8 cellular contexts compared by ENCODE assay signal in the genomic region with DNA sequence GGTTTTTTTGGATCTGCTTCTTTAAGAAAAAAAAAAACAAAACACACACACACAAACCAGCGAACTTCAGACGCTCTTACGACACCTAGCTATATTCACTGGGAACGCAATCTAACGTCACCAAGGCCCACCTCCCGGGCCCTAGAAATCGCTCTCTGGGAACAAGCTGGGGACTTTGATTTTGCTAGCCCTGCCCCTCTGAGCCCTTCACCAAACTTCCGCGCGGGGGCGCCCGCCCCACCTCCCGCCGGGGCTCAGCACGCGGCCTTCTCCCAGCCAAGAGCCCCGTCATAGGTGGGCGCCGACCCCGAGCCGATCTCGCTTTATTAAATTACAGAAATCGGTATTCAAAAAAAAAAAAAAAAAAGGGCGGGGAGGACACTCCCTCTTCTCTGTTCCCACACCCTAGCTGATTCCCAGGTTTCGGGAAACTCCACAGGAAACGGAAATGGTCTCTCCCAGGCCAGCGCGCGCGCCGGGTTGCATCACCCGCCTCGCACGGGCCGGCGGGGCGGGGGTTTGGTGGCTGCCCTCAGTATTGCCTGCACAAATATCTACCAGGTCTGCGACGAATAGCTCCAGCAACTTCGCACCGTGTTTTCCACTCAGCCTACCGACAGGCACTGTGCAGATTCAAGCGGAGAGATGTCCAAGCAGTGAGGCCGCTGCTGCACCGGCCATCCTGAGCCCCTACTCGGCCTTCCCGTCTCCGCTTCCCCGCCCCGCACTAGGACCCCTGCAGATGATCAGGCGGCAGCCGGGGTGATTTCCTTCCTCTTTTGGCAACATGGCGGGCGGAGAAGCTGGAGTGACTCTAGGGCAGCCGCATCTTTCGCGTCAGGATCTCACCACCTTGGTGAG. TPM values are rescaled to one million over a fixed set of nuclear protein-coding genes. Genes with fewer than 3 reads are reported as not detected.
DNase-seq lines count a peak whose midpoint lies in the region; ATAC-seq, FAIRE-seq and TF ChIP-seq lines count a peak whose summit lies in the region.

EIF2S3 (plus strand) TSS at position 775 of the 861 bp plus-strand sequence; CDS start at position 788, 13 bp downstream.

- H2AK5ac ChIP-seq in H1 (ENCODE audit: low read depth, low read length) (peak within 1 kb of the TSS; percentile 65), mesendoderm (ENCODE audit: low read length) (no peak within 1 kb of the TSS)

- H2AFZ ChIP-seq in H1 (ENCODE audit: low read length) = peak within 1 kb of the TSS; percentile 93; the same call in 1 of the 2 replicates

- H3K4me2 ChIP-seq in H1 (ENCODE audit: insufficient read depth in 1 of 2, low read depth in 2 of 2, low read length in 2 of 2) = peak within 1 kb of the TSS in 1 of 2 experiments; percentile 38; a peak in 3 of 4 replicates
- H3K4me2 ChIP-seq in mesendoderm (ENCODE audit: low read length) = peak within 1 kb of the TSS; percentile 45

- peak within 1 kb of the TSS; percentile 99 for H2BK12ac ChIP-seq in H1 (ENCODE audit: low read depth, low read length)

- peak within 1 kb of the TSS; percentile 100 for H3K18ac ChIP-seq in H1 (ENCODE audit: extremely low read depth, low read length)
- peak within 1 kb of the TSS; percentile 72 for H3K18ac ChIP-seq in mesendoderm (ENCODE audit: low read length)

- peaks cover 12% of the 10 kb centered on the region for H3K36me3 Mint-ChIP-seq in Calu3 (ENCODE audit: insufficient read depth, unreplicated experiment)

- H3K9me3 Mint-ChIP-seq in Calu3 (ENCODE audit: low read depth, unreplicated experiment) = no peaks in the 10 kb centered on the region

- TF ChIP-seq RAD21 in H1 (IDR thresholded peaks at IDR 0.05 in 1 of 2, conservative IDR thresholded peaks at IDR 0.05 in 1 of 2; ENCODE audit: low read depth in 2 of 2, low read length in 2 of 2) = peak; percentile 40 to 55; a peak in 3 of 4 replicates

- H3K14ac ChIP-seq in H1 (ENCODE audit: insufficient read length) = no peak within 1 kb of the TSS

- TF ChIP-seq CTCF in Calu3 (IDR thresholded peaks at IDR 0.05; ENCODE audit: unreplicated experiment) (peak; percentile 48), H1 (IDR thresholded peaks at IDR 0.05; ENCODE audit: control extremely low read depth in 1 of 3, insufficient read depth in 1 of 3, low read depth in 1 of 3, low read length in 3 of 3) (peak; percentile 42 to 52 (median 44))

- WGBS in H1 (ENCODE audit: extremely low coverage in 1 of 2, insufficient coverage in 1 of 2, insufficient read length in 1 of 2, insufficient replicate concordance in 2 of 2, low coverage in 1 of 2, low lambda C conversion rate in 2 of 2, missing lambda C conversion rate in 1 of 2), 2 experiments = 3% methylated on average over 25 of the region's 57 CpGs; no CpG with 5 or more reads in 1 of the 2 experiments
- WGBS in mesendoderm (ENCODE audit: extremely low coverage, insufficient coverage, low lambda C conversion rate) = no CpG with 5 or more reads among the region's 57 CpGs

- POLR2A ChIA-PET in H1 (lab: Charles Lee; ENCODE audit: partially characterized antibody) = interaction anchor here (0.6 to 9.2 kb wide), 23 partner anchors 15 to 411 kb away, joined by 3 to 160 read pairs (median 3); partner anchors contain the start of genes ACOT9, APOO, CXorf58 and KLHL15

- H4K91ac ChIP-seq in H1 (replicated peaks; ENCODE audit: insufficient read length, low read length) = peak within 1 kb of the TSS; percentile 97

- TSS peak; percentile 87 for BruUV-seq in Calu3 (replicated peaks; lab: Mats Ljungman, UMichigan)

- CTCF ChIA-PET in Calu3 (lab: Charles Lee) (interaction anchor here (0.6 to 2.3 kb wide), 9 partner anchors 29 to 713 kb away, joined by 3 to 22 read pairs (median 7); partner anchors contain the start of genes ACOT9, APOO and CXorf58), H1 (lab: Charles Lee; ENCODE audit: partially characterized antibody) (interaction anchor here (0.7 to 3.6 kb wide), 22 partner anchors 11 to 303 kb away, joined by 3 to 23 read pairs (median 5); partner anchors contain the start of genes APOO, CXorf58 and KLHL15)

- H3K23me2 ChIP-seq in H1 (ENCODE audit: low read depth, low read length) = 0 out of 2 replicates have a peak, but pooled peaks cover 3% of the 10 kb centered on the region

- H3K27me3 ChIP-seq in NT2/D1 (ENCODE audit: insufficient read depth, insufficient read length) (no peaks in the 10 kb centered on the region), H1 (replicated peaks in 1 of 4; ENCODE audit: control insufficient read depth in 3 of 4, extremely low read depth in 1 of 4, insufficient read depth in 3 of 4, low read length in 3 of 4) (no peaks in the 10 kb centered on the region), mesendoderm (ENCODE audit: insufficient read depth, low read length, poor library complexity) (no peaks in the 10 kb centered on the region)

- no peak within 1 kb of the TSS for H3K4me3 Mint-ChIP-seq in Calu3 (ENCODE audit: low read depth, unreplicated experiment)

- no peak within 1 kb of the TSS for H3K27ac Mint-ChIP-seq in Calu3 (ENCODE audit: unreplicated experiment)

- H3K36me3 ChIP-seq in NT2/D1 (ENCODE audit: insufficient read depth, insufficient read length, low read length) = peaks cover 24% of the 10 kb centered on the region
- peaks cover 6 to 25% (median 16%) of the 10 kb centered on the region in 4 experiments; a peak in 7 of 8 replicates for H3K36me3 ChIP-seq in H1 (ENCODE audit: control insufficient read depth in 2 of 4, insufficient read depth in 4 of 4, low read length in 3 of 4)
- no peaks in the 10 kb centered on the region for H3K36me3 ChIP-seq in mesendoderm (ENCODE audit: control insufficient read depth, insufficient read depth, low read length)

- no peaks in the 10 kb centered on the region for H3K79me1 ChIP-seq in H1 (ENCODE audit: low read depth, low read length)
- H3K79me1 ChIP-seq in mesendoderm (ENCODE audit: low read length) = no peaks in the 10 kb centered on the region

- H3K56ac ChIP-seq in H1 (replicated peaks; ENCODE audit: insufficient read length, low read depth, low read length) (peak within 1 kb of the TSS; percentile 98), mesendoderm (ENCODE audit: low read length) (peak within 1 kb of the TSS; percentile 98)

- ATAC-seq in GM21390 (IDR thresholded peaks at IDR 0.05; ENCODE audit: unreplicated experiment) = peak; percentile 81

- peak; percentile 89 for DNase-seq in Calu3
- DNase-seq in HUDEP-2 (lab: John Stamatoyannopoulos, UW; ENCODE audit: unreplicated experiment in 76 of 76) = peak; percentile 3 to 89 (median 76)
- DNase-seq in NT2/D1 (ENCODE audit: low read depth, low spot score) = peak; percentile 91
- peak; percentile 48 to 85 (median 79) for DNase-seq in activated CD8-positive, alpha-beta memory T cell treated with anti-CD3 and anti-CD28 coated beads for 48 hours (ENCODE audit: low read depth in 2 of 3, low spot score in 2 of 3)
- peak; percentile 61 to 84 for DNase-seq in H1 (ENCODE audit: low read depth in 1 of 2, low spot score in 2 of 2)
- peak; percentile 97 for DNase-seq in mesendoderm
- peak; percentile 51 for DNase-seq in stimulated activated CD8-positive, alpha-beta memory T cell treated with anti-CD3 and anti-CD28 coated beads, Interleukin-15, amount 100 ng/mL, for 1 hour (ENCODE audit: low read depth)

- peaks cover 0 to 12% of the 10 kb centered on the region in 2 experiments; a peak in 2 of 4 replicates for H3K79me2 ChIP-seq in H1 (ENCODE audit: control insufficient read depth in 1 of 2, insufficient read depth in 2 of 2, low read length in 2 of 2)
- H3K79me2 ChIP-seq in mesendoderm (ENCODE audit: control insufficient read depth, insufficient read depth, low read length) = peaks cover 4% of the 10 kb centered on the region

- H3K9me3 ChIP-seq in NT2/D1 (ENCODE audit: insufficient read depth, low read length) (no peaks in the 10 kb centered on the region), H1 (ENCODE audit: insufficient read depth in 2 of 2, low read depth in 1 of 2, low read length in 1 of 2) (no peaks in the 10 kb centered on the region)

- H2BK15ac ChIP-seq in H1 (ENCODE audit: low read length) = peak within 1 kb of the TSS; percentile 100; the same call in 1 of the 2 replicates
- no peak within 1 kb of the TSS for H2BK15ac ChIP-seq in mesendoderm (replicated peaks; ENCODE audit: low read depth)

- H3K4me1 ChIP-seq in NT2/D1 (ENCODE audit: insufficient read depth, insufficient read length) = no peaks in the 10 kb centered on the region
- peaks cover 0 to 2% (median 0%) of the 10 kb centered on the region in 4 experiments; a peak in 1 of 7 replicates for H3K4me1 ChIP-seq in H1 (replicated peaks in 1 of 4; ENCODE audit: control insufficient read depth in 3 of 4, insufficient read depth in 4 of 4, low read length in 3 of 4)
- H3K4me1 ChIP-seq in mesendoderm (ENCODE audit: control insufficient read depth, low read depth, low read length) = no peaks in the 10 kb centered on the region

- H3K23ac ChIP-seq in H1 (ENCODE audit: insufficient read length) = no peak within 1 kb of the TSS
- no peak within 1 kb of the TSS for H3K23ac ChIP-seq in mesendoderm (ENCODE audit: low read length)

- H3K27me3 Mint-ChIP-seq in Calu3 (ENCODE audit: unreplicated experiment) = no peaks in the 10 kb centered on the region

- H2BK120ac ChIP-seq in H1 (replicated peaks; ENCODE audit: low read depth, low read length) = peak within 1 kb of the TSS; percentile 87
- H2BK120ac ChIP-seq in mesendoderm (ENCODE audit: low read depth, low read length) = no peak within 1 kb of the TSS

- H3K9ac ChIP-seq in NT2/D1 (ENCODE audit: insufficient read length, low read depth) (no peak within 1 kb of the TSS), H1 (replicated peaks in 1 of 4; ENCODE audit: extremely low read depth in 1 of 4, low read depth in 3 of 4, low read length in 3 of 4) (peak within 1 kb of the TSS; percentile 70 to 98 (median 96); a peak in 6 of 7 replicates), mesendoderm (ENCODE audit: low read length) (peak within 1 kb of the TSS; percentile 29)

- peak; percentile 7 for FAIRE-seq in H1 (lab: Jason Lieb, UNC)

- no peaks in the 10 kb centered on the region for H3K4me1 Mint-ChIP-seq in Calu3 (ENCODE audit: low read depth, unreplicated experiment)

- peak; percentile 16 to 89 for TF ChIP-seq POLR2A in H1 (IDR thresholded peaks at IDR 0.05; ENCODE audit: control extremely low read depth in 1 of 2, low read depth in 2 of 2, low read length in 2 of 2)

- H3K27ac ChIP-seq in H1 (ENCODE audit: low read depth, low read length) (peak within 1 kb of the TSS; percentile 99), mesendoderm (ENCODE audit: low read depth, low read length) (peak within 1 kb of the TSS; percentile 63)

- H4K20me1 ChIP-seq in H1 (replicated peaks in 1 of 2; ENCODE audit: control insufficient read depth in 1 of 2, insufficient read depth in 2 of 2, low read length in 2 of 2) = no peaks in the 10 kb centered on the region

- H4K5ac ChIP-seq in H1 (ENCODE audit: insufficient read length, low read depth, low read length) = peak within 1 kb of the TSS; percentile 100
- H4K5ac ChIP-seq in mesendoderm (ENCODE audit: low read length) = no peak within 1 kb of the TSS

- no peak within 1 kb of the TSS for H3K4ac ChIP-seq in H1 (replicated peaks; ENCODE audit: insufficient read length, low read depth, low read length)
- peak within 1 kb of the TSS; percentile 82 for H3K4ac ChIP-seq in mesendoderm (ENCODE audit: low read depth, low read length)

- H2BK5ac ChIP-seq in H1 (ENCODE audit: low read depth, low read length) (peak within 1 kb of the TSS; percentile 100), mesendoderm (ENCODE audit: low read length) (peak within 1 kb of the TSS; percentile 85)

- TF ChIP-seq EP300 in H1 (IDR thresholded peaks at IDR 0.05; ENCODE audit: borderline replicate concordance in 1 of 2, low read depth in 2 of 2, low read length in 2 of 2) = no peak

- peak within 1 kb of the TSS; percentile 90; the same call in 1 of the 2 replicates for H2BK20ac ChIP-seq in H1 (ENCODE audit: low read length)

- intact Hi-C loops in Calu3 (cut with micrococcal nuclease; ENCODE audit: unreplicated experiment) = loop anchor here (2.0 kb wide), 1 partner anchor 146 kb away; the partner anchor contains the start of gene CXorf58

- H4K8ac ChIP-seq in H1 (ENCODE audit: extremely low read depth, insufficient read depth, low read length) = peak within 1 kb of the TSS; percentile 99
- peak within 1 kb of the TSS; percentile 94 for H4K8ac ChIP-seq in mesendoderm (ENCODE audit: low read depth, low read length)

- no peak within 1 kb of the TSS for H3K4me3 ChIP-seq in NT2/D1 (ENCODE audit: insufficient read length, low read depth)
- peak within 1 kb of the TSS in 3 of 4 experiments; percentile 9 to 87 (median 85); a peak in 5 of 8 replicates for H3K4me3 ChIP-seq in H1 (ENCODE audit: extremely low read depth in 1 of 4, insufficient read depth in 2 of 4, low read depth in 3 of 4, low read length in 4 of 4)
- peak within 1 kb of the TSS; percentile 96 for H3K4me3 ChIP-seq in mesendoderm (ENCODE audit: low read length)

RNA-seq across cellular contexts. Expression of gene EIF2S3, which starts in this region (rescaled TPM):
- total RNA-seq in Calu3 (2022) = 255 and 277 TPM in 2 replicates
- 244 and 259 TPM in 2 replicates for total RNA-seq in H1 (2021; fragmentation: NEBNext Ultra II Directional; extraction: Animal tissue kit (Norgen Biotek cat#: 25700))
- polyA plus RNA-seq in H1 (2011; rRNA removed) = 65.5 and 69.0 TPM in 2 replicates
- 90.2 TPM for polyA plus RNA-seq in H1 (2011; cell fraction: cytosol; rRNA removed)
- 75.8 TPM for polyA plus RNA-seq in H1 (2011; cell fraction: nucleus; rRNA removed)
- 146 to 218 TPM (median 174 TPM) in 4 replicates for polyA plus RNA-seq in H1 (2012, experiment 1 of 2)
- polyA plus RNA-seq in H1 (2012, experiment 2 of 2) = 85.2 TPM
- polyA plus RNA-seq in H1 (2013, experiment 1 of 2) = 130 TPM
- polyA plus RNA-seq in H1 (2013, experiment 2 of 2) = 127 TPM
- polyA minus RNA-seq in H1 (2011; rRNA and poly(A)+ RNA removed) = 91.8 and 142 TPM in 2 replicates
- 236 TPM for polyA minus RNA-seq in H1 (2011; cell fraction: cytosol; rRNA and poly(A)+ RNA removed)
- polyA minus RNA-seq in H1 (2011; cell fraction: nucleus; rRNA and poly(A)+ RNA removed) = 125 TPM
- polyA plus RNA-seq in mesendoderm (2013, experiment 1 of 2) = 150 TPM
- 149 TPM for polyA plus RNA-seq in mesendoderm (2013, experiment 2 of 2)
